ENCODE assay signal across 26 cellular contexts in genomic region chr2:150008901-150009300, GRCh38.
"Had no signal": no experiment of that assay in that cellular context is flagged by ENCODE, and none has a peak within 500 bp of the region (broad histone marks: within the 10 kb centered on the region; RNA-seq: fewer than 3 reads in every experiment).

No MANE protein-coding gene starts in this region.

- H3K27ac ChIP-seq: esophagus muscularis mucosa, foreskin keratinocyte, gastroesophageal sphincter, heart left ventricle, hepatocyte, left lung, prostate gland, right atrium auricular region, thoracic aorta, tibial nerve, upper lobe of right lung, vagina had no signal

- H3K27me3 Mint-ChIP-seq: naive thymus-derived CD4-positive, alpha-beta T cell had no signal

- H3K4me2 ChIP-seq: hepatocyte, smooth muscle cell had no signal

- H3K4me1 ChIP-seq: esophagus muscularis mucosa, foreskin keratinocyte, gastroesophageal sphincter, left lung, prostate gland, right atrium auricular region, tibial nerve, upper lobe of right lung, vagina had no signal

- H3K9me3 ChIP-seq: esophagus muscularis mucosa, gastroesophageal sphincter, heart left ventricle, left lung, prostate gland, right atrium auricular region, thoracic aorta, tibial nerve, upper lobe of right lung, vagina had no signal

- H3K9me3 Mint-ChIP-seq: nephron had no signal

- H3K36me3 ChIP-seq: esophagus muscularis mucosa, gastroesophageal sphincter, heart left ventricle, left lung, prostate gland, right atrium auricular region, thoracic aorta, tibial nerve, upper lobe of right lung, vagina had no signal

- H3K4me3 ChIP-seq: esophagus muscularis mucosa, gastroesophageal sphincter, heart left ventricle, hepatocyte, left lung, prostate gland, right atrium auricular region, smooth muscle cell, thoracic aorta, tibial nerve, upper lobe of right lung, vagina had no signal

- ATAC-seq: foreskin keratinocyte; gastroesophageal sphincter; heart left ventricle; left cardiac atrium; left lung; naive thymus-derived CD4-positive, alpha-beta T cell; sciatic nerve; stimulated activated effector memory CD8-positive, alpha-beta T cell treated with anti-CD3 and anti-CD28 coated beads, Interleukin-12 subunit alpha, Interleukin-12 subunit beta, amount 100 ng/mL, for 72 hours; stimulated activated naive CD8-positive, alpha-beta T cell treated with anti-CD3 and anti-CD28 coated beads, Interleukin-15, Interleukin-2, amounts not matched to agents 100 U/mL and 50 U/mL, for 24 hours; upper lobe of right lung had no signal

- DNase-seq: cortex of kidney; heart left ventricle; left cardiac atrium; left lung; mesendoderm; midbrain; naive thymus-derived CD4-positive, alpha-beta T cell; nucleus accumbens; stimulated activated CD4-positive, alpha-beta T cell treated with anti-CD3 and anti-CD28 coated beads, Interleukin-2, amount 100 ng/mL, for 24 hours; stimulated activated CD4-positive, alpha-beta T cell treated with anti-CD3 and anti-CD28 coated beads, Interleukin-4, amount 100 ng/mL, for 24 hours; stimulated activated naive CD8-positive, alpha-beta T cell treated with anti-CD3 and anti-CD28 coated beads, Interleukin-15, Interleukin-2, amounts not matched to agents 100 U/mL and 50 U/mL, for 24 hours; substantia nigra; upper lobe of right lung had no signal

- H3K27ac Mint-ChIP-seq: naive thymus-derived CD4-positive, alpha-beta T cell; nephron; stimulated activated effector memory CD8-positive, alpha-beta T cell treated with anti-CD3 and anti-CD28 coated beads, Interleukin-12 subunit alpha, Interleukin-12 subunit beta, amount 100 ng/mL, for 72 hours had no signal

- H3K79me2 ChIP-seq: hepatocyte had no signal

- H2AFZ ChIP-seq: hepatocyte had no signal

- H3K4me1 Mint-ChIP-seq: naive thymus-derived CD4-positive, alpha-beta T cell; stimulated activated effector memory CD8-positive, alpha-beta T cell treated with anti-CD3 and anti-CD28 coated beads, Interleukin-12 subunit alpha, Interleukin-12 subunit beta, amount 100 ng/mL, for 72 hours had no signal

- H3K36me3 Mint-ChIP-seq: naive thymus-derived CD4-positive, alpha-beta T cell; stimulated activated effector memory CD8-positive, alpha-beta T cell treated with anti-CD3 and anti-CD28 coated beads, Interleukin-12 subunit alpha, Interleukin-12 subunit beta, amount 100 ng/mL, for 72 hours had no signal

- H3K27me3 ChIP-seq: esophagus muscularis mucosa, foreskin keratinocyte, gastroesophageal sphincter, heart left ventricle, hepatocyte, left lung, right atrium auricular region, tibial nerve, upper lobe of right lung, vagina had no signal

- H3K4me3 Mint-ChIP-seq: naive thymus-derived CD4-positive, alpha-beta T cell; nephron; stimulated activated effector memory CD8-positive, alpha-beta T cell treated with anti-CD3 and anti-CD28 coated beads, Interleukin-12 subunit alpha, Interleukin-12 subunit beta, amount 100 ng/mL, for 72 hours had no signal
